In the genomic region with DNA sequence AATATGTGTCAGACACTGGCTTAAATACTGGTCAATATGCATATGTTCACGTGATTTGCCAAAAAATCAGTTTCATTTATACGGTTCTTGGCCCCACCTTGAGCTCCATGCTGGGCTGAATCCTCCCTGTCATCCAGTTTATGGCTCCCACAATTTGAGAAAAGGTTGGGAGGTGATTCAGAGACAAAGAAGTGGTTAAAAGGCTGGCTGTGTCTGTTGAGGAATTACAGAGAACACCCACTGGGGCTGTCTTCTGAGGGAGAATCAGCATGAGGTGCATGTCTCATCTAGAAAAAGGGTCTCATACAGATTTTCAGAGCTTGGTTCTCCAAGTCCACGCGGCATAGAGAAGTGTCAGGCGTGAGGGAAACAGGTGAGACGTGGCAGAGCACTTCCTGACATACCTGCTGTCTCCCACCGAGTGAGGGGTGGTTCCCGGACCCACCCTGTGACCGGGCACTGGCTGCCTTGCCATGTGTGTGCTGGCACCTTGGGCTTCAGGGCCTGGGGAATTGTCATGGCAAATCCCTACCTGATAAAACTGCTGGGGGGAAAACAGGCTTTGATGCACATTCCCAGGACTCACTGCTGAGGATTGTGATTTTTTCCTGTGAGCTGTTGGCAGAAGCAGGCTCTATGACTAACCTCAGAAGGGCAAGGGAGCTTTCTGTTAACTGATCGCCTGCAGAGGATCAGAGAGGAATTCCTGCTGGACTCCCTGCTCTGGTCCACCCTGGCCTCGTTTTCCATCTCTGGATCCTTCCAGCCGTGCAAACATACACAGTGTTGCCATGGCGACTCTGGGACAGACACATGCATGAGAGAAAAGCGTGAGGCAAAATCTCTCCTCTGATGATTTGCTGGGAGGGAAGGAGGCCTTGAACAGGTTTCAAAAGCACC, we compare ENCODE assay signal across 10 cellular contexts.
DNase-seq lines count a peak whose midpoint lies in the region; ATAC-seq and TF ChIP-seq lines count a peak whose summit lies in the region.
"Had no signal": no experiment of that assay in that cellular context is flagged by ENCODE, and none has a peak within 500 bp of the region (broad histone marks: within the 10 kb centered on the region; RNA-seq: fewer than 3 reads in every experiment).

No MANE protein-coding gene starts in this region.

- no peak overlapping the region for H3K9ac ChIP-seq in PC-3 (ENCODE audit: low read length)

- no peaks in the 10 kb centered on the region for H3K79me2 ChIP-seq in PC-3 (ENCODE audit: low read length)

- intact Hi-C loops in PC-3 (cut with micrococcal nuclease), result no loop called here

- CTCF ChIA-PET in PC-3 (lab: Charles Lee), result interaction anchor here (1.0 kb wide), 1 partner anchor 149 kb away, joined by 3 read pairs; no protein-coding TSS in a partner anchor

- DNase-seq in AG09319 (ENCODE audit: extremely low read depth, low read depth) (peak; percentile 89), PC-3 (peak; percentile 61), fibroblast of the aortic adventitia (ENCODE audit: low read depth) (peak; percentile 97), omental fat pad (ENCODE audit: low spot score) (no peak), NCI-H510A treated with DMSO at 0.1 percent for 48 hours (lab: John Stamatoyannopoulos, UW) (no peak)
- no peak for DNase-seq in activated effector memory CD4-positive, alpha-beta T cell treated with anti-CD3 and anti-CD28 coated beads, Interleukin-2, amount 50 U/mL, for 16 hours

- no TSS peak for BruUV-seq in PC-3 (replicated peaks; lab: Mats Ljungman, UMichigan)

- no peak overlapping the region for H2AFZ ChIP-seq in PC-3 (ENCODE audit: low read length)

- peak; percentile 86 for ATAC-seq in PC-3
- ATAC-seq in omental fat pad (ENCODE audit: low FRiP score), result peak; percentile 88
- no peak for ATAC-seq in HG03521 (IDR thresholded peaks at IDR 0.05; ENCODE audit: unreplicated experiment)
- ATAC-seq in esophagus mucosa, result no peak

- no peak overlapping the region for H3K4me3 ChIP-seq in PC-3 (ENCODE audit: low read length)
- H3K4me3 ChIP-seq in fibroblast of the aortic adventitia (ENCODE audit: low read depth, low read length), result no peak overlapping the region
- H3K4me3 ChIP-seq: SJSA1, upper lobe of left lung had no signal

- H3K9me3 ChIP-seq in PC-3 (ENCODE audit: low read length), result no peaks in the 10 kb centered on the region
- H3K9me3 ChIP-seq: SJSA1, upper lobe of left lung had no signal

- no peaks in the 10 kb centered on the region for H3K27me3 ChIP-seq in PC-3 (ENCODE audit: low read length)
- H3K27me3 ChIP-seq: SJSA1, upper lobe of left lung had no signal

- no peaks in the 10 kb centered on the region for H3F3A ChIP-seq in PC-3 (ENCODE audit: low read length, unreplicated experiment)

- TF ChIP-seq CTCF in AG09319 (IDR thresholded peaks at IDR 0.05; ENCODE audit: low read depth, low read length) (no peak), PC-3 (conservative IDR thresholded peaks at IDR 0.05; ENCODE audit: low read depth, low read length) (no peak), fibroblast of the aortic adventitia (IDR thresholded peaks at IDR 0.05; ENCODE audit: insufficient read depth, low read length) (no peak), omental fat pad (IDR thresholded peaks at IDR 0.05) (no peak)

- H3K36me3 ChIP-seq in PC-3 (ENCODE audit: low read depth, low read length), result no peaks in the 10 kb centered on the region
- H3K36me3 ChIP-seq: SJSA1, upper lobe of left lung had no signal

- no peaks in the 10 kb centered on the region for H4K20me1 ChIP-seq in PC-3 (ENCODE audit: low read length)

- H3K4me1 ChIP-seq in PC-3 (ENCODE audit: insufficient read depth, low read length), result peaks cover 14% of the 10 kb centered on the region

- no peaks in the 10 kb centered on the region for H3K9me2 ChIP-seq in PC-3 (replicated peaks; ENCODE audit: low read length)

- H3K27ac ChIP-seq in PC-3 (ENCODE audit: low read length), result no peak overlapping the region
- H3K27ac ChIP-seq: SJSA1, upper lobe of left lung had no signal

- no peak overlapping the region for H3K4me2 ChIP-seq in PC-3 (ENCODE audit: low read length)

- POLR2A ChIA-PET in PC-3 (lab: Charles Lee; ENCODE audit: unreplicated experiment), result interaction anchor here (0.6 kb wide), 1 partner anchor 88 kb away, joined by 3 read pairs; no protein-coding TSS in a partner anchor

Comparison
In these comparisons a context has a peak if more than half of its experiments do, and no peak if none do; other contexts are left out.
1. DNase-seq: peak in AG09319 (single experiment), PC-3 (single experiment) and fibroblast of the aortic adventitia (single experiment); none in omental fat pad (single experiment), activated effector memory CD4-positive, alpha-beta T cell treated with anti-CD3 and anti-CD28 coated beads, Interleukin-2, amount 50 U/mL, for 16 hours (single experiment) and NCI-H510A treated with DMSO at 0.1 percent for 48 hours (single experiment).
2. ATAC-seq: peak in PC-3 (single experiment) and omental fat pad (single experiment); none in HG03521 (single experiment) and esophagus mucosa (single experiment).